ENCODE assay signal across 1 cellular context in the genomic region with DNA sequence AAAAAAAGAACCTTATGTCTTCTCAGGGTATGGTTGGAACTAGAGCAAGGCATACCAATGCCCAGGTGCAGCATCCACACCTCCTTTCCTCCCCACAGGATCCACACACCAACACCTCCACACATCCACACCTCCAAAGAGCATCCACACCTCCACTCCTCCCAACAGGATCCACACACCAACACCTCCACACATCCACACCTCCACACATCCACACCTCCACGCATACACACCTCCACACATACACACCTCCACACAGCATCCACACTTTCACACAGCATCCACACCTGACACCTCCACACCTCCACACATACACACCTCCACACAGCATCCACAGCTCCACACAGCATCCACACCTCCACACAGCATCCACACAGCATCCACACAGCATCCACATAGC.
TF ChIP-seq lines count a peak whose summit lies in the region.

No MANE protein-coding gene starts in this region.

TF ChIP-seq in H1, 55 proteins besides CTCF, POLR2A, EP300 and RAD21:
- TF ChIP-seq HDAC6 (IDR thresholded peaks at IDR 0.05; ENCODE audit: low read depth, low read length) (no peak), CEBPB (IDR thresholded peaks at IDR 0.05; ENCODE audit: low read depth, low read length) (no peak), SUZ12 (IDR thresholded peaks at IDR 0.05; ENCODE audit: low read length) (no peak), ZNF274 (IDR thresholded peaks at IDR 0.05; ENCODE audit: borderline replicate concordance, extremely low read depth, low read length) (no peak), RBBP5 (IDR thresholded peaks at IDR 0.05; ENCODE audit: borderline replicate concordance, low read depth, low read length) (no peak), JUN (IDR thresholded peaks at IDR 0.05; ENCODE audit: low read depth, low read length) (no peak), NRF1 (IDR thresholded peaks at IDR 0.05; ENCODE audit: low read depth, low read length) (no peak), RXRA (IDR thresholded peaks at IDR 0.05; ENCODE audit: insufficient read depth, low read depth, low read length) (no peak), CREB1 (IDR thresholded peaks at IDR 0.05) (no peak), KDM5A (IDR thresholded peaks at IDR 0.05; ENCODE audit: low read length) (no peak), POU5F1 (IDR thresholded peaks at IDR 0.05; ENCODE audit: low read depth, low read length) (no peak), TBP (IDR thresholded peaks at IDR 0.05; ENCODE audit: low read depth, low read length) (no peak), SP2 (IDR thresholded peaks at IDR 0.05; ENCODE audit: low read length) (no peak)
- TF ChIP-seq, protein P1, sequence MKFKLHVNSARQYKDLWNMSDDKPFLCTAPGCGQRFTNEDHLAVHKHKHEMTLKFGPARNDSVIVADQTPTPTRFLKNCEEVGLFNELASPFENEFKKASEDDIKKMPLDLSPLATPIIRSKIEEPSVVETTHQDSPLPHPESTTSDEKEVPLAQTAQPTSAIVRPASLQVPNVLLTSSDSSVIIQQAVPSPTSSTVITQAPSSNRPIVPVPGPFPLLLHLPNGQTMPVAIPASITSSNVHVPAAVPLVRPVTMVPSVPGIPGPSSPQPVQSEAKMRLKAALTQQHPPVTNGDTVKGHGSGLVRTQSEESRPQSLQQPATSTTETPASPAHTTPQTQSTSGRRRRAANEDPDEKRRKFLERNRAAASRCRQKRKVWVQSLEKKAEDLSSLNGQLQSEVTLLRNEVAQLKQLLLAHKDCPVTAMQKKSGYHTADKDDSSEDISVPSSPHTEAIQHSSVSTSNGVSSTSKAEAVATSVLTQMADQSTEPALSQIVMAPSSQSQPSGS (IDR thresholded peaks at IDR 0.05; ENCODE audit: low read length) = no peak
- TF ChIP-seq, protein P2, sequence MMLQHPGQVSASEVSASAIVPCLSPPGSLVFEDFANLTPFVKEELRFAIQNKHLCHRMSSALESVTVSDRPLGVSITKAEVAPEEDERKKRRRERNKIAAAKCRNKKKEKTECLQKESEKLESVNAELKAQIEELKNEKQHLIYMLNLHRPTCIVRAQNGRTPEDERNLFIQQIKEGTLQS (IDR thresholded peaks at IDR 0.05; ENCODE audit: insufficient read depth, low read depth, low read length) = no peak
